In genomic region chr1:89125571-89126233, GRCh38 we compare ENCODE assay signal across 8 cellular contexts. TPM values are rescaled to one million over a fixed set of nuclear protein-coding genes. Genes with fewer than 3 reads are reported as not detected.
DNase-seq lines count a peak whose midpoint lies in the region; ATAC-seq, FAIRE-seq and TF ChIP-seq lines count a peak whose summit lies in the region.

GBP2 (minus strand) TSS chr1:89126114; CDS start chr1:89121966, 4,148 bp downstream.

- no peak for TF ChIP-seq CTCF in dorsolateral prefrontal cortex (IDR thresholded peaks at IDR 0.05 in 54 of 56, conservative IDR thresholded peaks at IDR 0.05 in 2 of 56; ENCODE audit: low read depth in 1 of 56, partially characterized antibody in 56 of 56)

- H3K4me3 ChIP-seq in CD4-positive, CD25-positive, alpha-beta regulatory T cell (ENCODE audit: low read depth, low read length), result peak within 1 kb of the TSS; percentile 100
- H3K4me3 ChIP-seq in dorsolateral prefrontal cortex (peak within 1 kb of the TSS in 57 of 59 donors; percentile 0 to 58 (median 37)), mesodermal cell (ENCODE audit: extremely low read depth, insufficient read depth, low read length, poor library complexity, severe bottlenecking) (no peak within 1 kb of the TSS)

- no peak for FAIRE-seq in urothelium cell line (lab: Jason Lieb, UNC)

- 72 to 76% methylated on average over 6 to 7 of the region's 7 CpGs for WGBS in mesodermal cell (ENCODE audit: insufficient coverage in 2 of 2), 2 experiments

- H3K27ac Mint-ChIP-seq in CD4-positive, CD25-positive, alpha-beta regulatory T cell, result peak within 1 kb of the TSS; percentile 96 to 100 (median 99)

- intact Hi-C loops in T-helper 2 cell treated with Interferon-gamma antibody and Interleukin-4, amounts not matched to agents 100 ng/mL and 5 ng/mL, for 36 hours (cut with micrococcal nuclease), result loop anchor here (1.0 to 2.0 kb wide), 3 partner anchors 74 to 485 kb away; no protein-coding TSS in a partner anchor
- intact Hi-C loops in dorsolateral prefrontal cortex (cut with DNase I), result no loop called here

- H3K9me3 Mint-ChIP-seq in CD4-positive, CD25-positive, alpha-beta regulatory T cell, result peaks cover 0 to 8% (median 0%) of the 10 kb centered on the region in 7 donors

- ATAC-seq in CD4-positive, CD25-positive, alpha-beta regulatory T cell (ENCODE audit: low read depth in 2 of 2), result peak; percentile 83 to 84
- peak; percentile 52 for ATAC-seq in GM19324 (IDR thresholded peaks at IDR 0.05; ENCODE audit: low FRiP score, unreplicated experiment)
- ATAC-seq in HG03354 (IDR thresholded peaks at IDR 0.05; ENCODE audit: poor library complexity, severe bottlenecking, unreplicated experiment), result peak; percentile 71

- H3K4me1 ChIP-seq in CD4-positive, CD25-positive, alpha-beta regulatory T cell (ENCODE audit: control insufficient read depth, insufficient read depth, low read length, poor library complexity, severe bottlenecking), result peaks cover 49% of the 10 kb centered on the region
- H3K4me1 ChIP-seq in mesodermal cell (ENCODE audit: control insufficient read depth, insufficient read depth, low read length, poor library complexity, severe bottlenecking), result peaks cover 14% of the 10 kb centered on the region

- peaks cover 23% of the 10 kb centered on the region for H3K36me3 Mint-ChIP-seq in CD4-positive, CD25-positive, alpha-beta regulatory T cell

- H3K27me3 Mint-ChIP-seq in CD4-positive, CD25-positive, alpha-beta regulatory T cell, result peaks cover 4% of the 10 kb centered on the region

- peaks cover 23% of the 10 kb centered on the region for H3K36me3 ChIP-seq in CD4-positive, CD25-positive, alpha-beta regulatory T cell (ENCODE audit: control insufficient read depth, insufficient read depth, low read length)
- H3K36me3 ChIP-seq in mesodermal cell (ENCODE audit: control insufficient read depth, insufficient read depth, low read length), result no peaks in the 10 kb centered on the region

- no peaks in the 10 kb centered on the region for H3K27me3 ChIP-seq in CD4-positive, CD25-positive, alpha-beta regulatory T cell (ENCODE audit: control insufficient read depth, insufficient read depth, low read length)
- H3K27me3 ChIP-seq in dorsolateral prefrontal cortex, result no peaks in the 10 kb centered on the region

- H3K4me3 Mint-ChIP-seq in CD4-positive, CD25-positive, alpha-beta regulatory T cell, result peak within 1 kb of the TSS; percentile 94 to 100 (median 100)

- peaks cover 30 to 64% (median 41%) of the 10 kb centered on the region in 4 donors for H3K4me1 Mint-ChIP-seq in CD4-positive, CD25-positive, alpha-beta regulatory T cell

- peak in 2 of 3 donors; percentile 44 to 77 for DNase-seq in CD4-positive, CD25-positive, alpha-beta regulatory T cell
- DNase-seq in dorsolateral prefrontal cortex (no peak), urothelium cell line (ENCODE audit: low spot score) (peak; percentile 49), anterior cingulate cortex (lab: John Stamatoyannopoulos, UW) (no peak)

- H3K27ac ChIP-seq in CD4-positive, CD25-positive, alpha-beta regulatory T cell (ENCODE audit: insufficient read depth, low read length, poor library complexity, severe bottlenecking), result peak within 1 kb of the TSS; percentile 78
- H3K27ac ChIP-seq in dorsolateral prefrontal cortex, result peak within 1 kb of the TSS in 52 of 59 donors; percentile 7 to 83 (median 63)
- H3K27ac ChIP-seq in mesodermal cell (ENCODE audit: low read depth, low read length, severe bottlenecking), result peak within 1 kb of the TSS; percentile 80

- no peaks in the 10 kb centered on the region for H3K9me3 ChIP-seq in CD4-positive, CD25-positive, alpha-beta regulatory T cell (ENCODE audit: control insufficient read depth in 2 of 2, low read length in 2 of 2)
- no peaks in the 10 kb centered on the region for H3K9me3 ChIP-seq in mesodermal cell (ENCODE audit: control insufficient read depth, low read length)

RNA-seq across cellular contexts. Expression of gene GBP2, which starts in this region (rescaled TPM):
- total RNA-seq in CD4-positive, CD25-positive, alpha-beta regulatory T cell, result 233 TPM
- polyA plus RNA-seq in CD4-positive, CD25-positive, alpha-beta regulatory T cell, result 100 to 1,000 TPM; 189 to 250 (median 234) TPM
- 131 and 132 TPM in 2 replicates for total RNA-seq in T-helper 2 cell treated with Interferon-gamma antibody and Interleukin-4, amounts not matched to agents 100 ng/mL and 5 ng/mL, for 36 hours
- total RNA-seq in dorsolateral prefrontal cortex, result 10 to 100 TPM in 30 of 120 experiments, 1 to 10 TPM in 90; 1.6 to 45.2 (median 6.8) TPM
- polyA plus RNA-seq in mesodermal cell (2013, experiment 1 of 2), result 14.5 TPM
- 16.1 TPM for polyA plus RNA-seq in mesodermal cell (2013, experiment 2 of 2)

Comparison
In these comparisons a context has a peak if more than half of its experiments do, and no peak if none do; other contexts are left out.
1. DNase-seq: peak in CD4-positive, CD25-positive, alpha-beta regulatory T cell (2 of 3) and urothelium cell line (single experiment); none in dorsolateral prefrontal cortex (0 of 10) and anterior cingulate cortex (0 of 58).
2. Peak in every context shown above with its lines, with median percentiles within 50 percentile points of each other: ATAC-seq and H3K27ac ChIP-seq.